In genomic region chr3:180275176-180275575, GRCh38 we compare ENCODE assay signal across 21 cellular contexts.
"Had no signal": no experiment of that assay in that cellular context is flagged by ENCODE, and none has a peak within 500 bp of the region (broad histone marks: within the 10 kb centered on the region; RNA-seq: fewer than 3 reads in every experiment).

No MANE protein-coding gene starts in this region.

- H3K36me3 ChIP-seq: esophagus squamous epithelium, ovary, right lobe of liver, thoracic aorta had no signal

- FAIRE-seq: endothelial cell of umbilical vein had no signal

- DNase-seq: activated CD4-positive, alpha-beta T cell treated with anti-CD3 and anti-CD28 coated beads, Interleukin-2, amount 50 U/mL, for 4 hours; activated gamma-delta T cell; activated T-cell treated with anti-CD3 and anti-CD28 coated beads, Interleukin-2, amount 50 U/mL, for 72 hours; dermis blood vessel endothelial cell; effector memory CD4-positive, alpha-beta T cell; esophagus squamous epithelium; foreskin melanocyte; hypothalamus; islet precursor cell; mucosa of descending colon; naive B cell; ovary; right lobe of liver; stimulated activated CD4-positive, alpha-beta T cell treated with anti-CD3 and anti-CD28 coated beads, Interleukin-4, amount 100 ng/mL, for 4 hours; T-helper 17 cell had no signal

- H3K4me3 ChIP-seq: esophagus squamous epithelium, mucosa of descending colon, ovary, right lobe of liver, thoracic aorta had no signal

- H3K36me3 Mint-ChIP-seq: activated naive CD4-positive, alpha-beta T cell treated with anti-CD3 and anti-CD28 coated beads, Interleukin-2, amount 50 U/mL, for 72 hours; naive B cell; stimulated activated memory B cell treated with anti-CD40 and anti-IgM and Interleukin-4, amounts not matched to agents 10 μg/mL and 1 μg/mL and 100 μg/mL, for 72 hours had no signal

- ATAC-seq: activated naive CD4-positive, alpha-beta T cell treated with anti-CD3 and anti-CD28 coated beads, Interleukin-2, amount 50 U/mL, for 72 hours; activated T-cell treated with anti-CD3 and anti-CD28 coated beads, Interleukin-2, amount 50 U/mL, for 72 hours; left lobe of liver; mucosa of descending colon; right lobe of liver; stimulated activated memory B cell treated with anti-CD40 and anti-IgM and Interleukin-4, amounts not matched to agents 10 μg/mL and 1 μg/mL and 100 μg/mL, for 72 hours; T-helper 17 cell had no signal

- H3K27me3 ChIP-seq: esophagus squamous epithelium, ovary, right lobe of liver had no signal

- H3K4me3 Mint-ChIP-seq: activated T-cell treated with anti-CD3 and anti-CD28 coated beads, Interleukin-2, amount 50 U/mL, for 72 hours; naive B cell; neural crest cell; stimulated activated memory B cell treated with anti-CD40 and anti-IgM and Interleukin-4, amounts not matched to agents 10 μg/mL and 1 μg/mL and 100 μg/mL, for 72 hours; T-helper 17 cell had no signal

- H3K27ac Mint-ChIP-seq: activated naive CD4-positive, alpha-beta T cell treated with anti-CD3 and anti-CD28 coated beads, Interleukin-2, amount 50 U/mL, for 72 hours; activated T-cell treated with anti-CD3 and anti-CD28 coated beads, Interleukin-2, amount 50 U/mL, for 72 hours; stimulated activated memory B cell treated with anti-CD40 and anti-IgM and Interleukin-4, amounts not matched to agents 10 μg/mL and 1 μg/mL and 100 μg/mL, for 72 hours; T-helper 17 cell had no signal

- H3K4me1 Mint-ChIP-seq: T-helper 17 cell had no signal

- H3K27me3 Mint-ChIP-seq: naive B cell; stimulated activated memory B cell treated with anti-CD40 and anti-IgM and Interleukin-4, amounts not matched to agents 10 μg/mL and 1 μg/mL and 100 μg/mL, for 72 hours; T-helper 17 cell had no signal
